24 cellular contexts compared by ENCODE assay signal in the genomic region with DNA sequence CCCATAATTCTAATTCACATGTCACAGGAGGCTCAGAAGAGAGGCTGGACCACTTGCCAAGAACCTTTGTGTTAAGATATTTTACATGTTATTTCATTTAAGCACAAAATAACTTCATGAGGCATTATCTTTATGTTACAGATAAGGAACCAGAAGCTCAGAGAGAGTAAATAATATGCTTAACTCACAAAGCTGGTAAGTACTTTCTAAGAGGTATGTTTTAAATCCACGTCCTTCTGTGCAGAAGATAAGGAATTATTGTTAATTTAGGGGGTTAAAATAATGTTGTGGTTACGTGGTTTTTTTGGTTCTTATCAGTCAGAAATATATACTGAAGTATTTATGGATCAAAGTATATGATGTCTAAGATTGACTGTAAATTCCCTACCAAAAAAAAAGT.
"Had no signal": no experiment of that assay in that cellular context is flagged by ENCODE, and none has a peak within 500 bp of the region (broad histone marks: within the 10 kb centered on the region; RNA-seq: fewer than 3 reads in every experiment).

No MANE protein-coding gene starts in this region.

- H3K27ac Mint-ChIP-seq: activated CD4-positive, alpha-beta memory T cell treated with anti-CD3 and anti-CD28 coated beads, Interleukin-2, amount 10 ng/mL, durations not matched to agents 7 days and 5 days; activated CD4-positive, alpha-beta T cell treated with anti-CD3 and anti-CD28 coated beads for 36 hours; activated naive CD4-positive, alpha-beta T cell treated with anti-CD3 and anti-CD28 coated beads for 36 hours; activated naive CD8-positive, alpha-beta T cell treated with anti-CD3 and anti-CD28 coated beads for 36 hours; activated T-helper 17 cell treated with anti-CD3 and anti-CD28 coated beads, Interleukin-2, amount 50 U/mL, for 72 hours had no signal

- H3K27me3 ChIP-seq: brain microvascular endothelial cell, cardiac muscle cell had no signal

- H3K9me3 Mint-ChIP-seq: activated CD4-positive, alpha-beta memory T cell treated with anti-CD3 and anti-CD28 coated beads, Interleukin-2, amount 10 ng/mL, durations not matched to agents 7 days and 5 days; activated naive CD4-positive, alpha-beta T cell treated with anti-CD3 and anti-CD28 coated beads for 36 hours; activated naive CD8-positive, alpha-beta T cell treated with anti-CD3 and anti-CD28 coated beads for 36 hours; activated T-helper 17 cell treated with anti-CD3 and anti-CD28 coated beads, Interleukin-2, amount 50 U/mL, for 72 hours had no signal

- H3K4me3 ChIP-seq: cardiac muscle cell, SK-N-MC had no signal

- ATAC-seq: activated CD4-positive, alpha-beta T cell treated with anti-CD3 and anti-CD28 coated beads for 36 hours; activated T-helper 17 cell treated with anti-CD3 and anti-CD28 coated beads, Interleukin-2, amount 50 U/mL, for 72 hours; Panc1; Right ventricle myocardium inferior had no signal

- H3K27me3 Mint-ChIP-seq: activated CD4-positive, alpha-beta memory T cell treated with anti-CD3 and anti-CD28 coated beads, Interleukin-2, amount 10 ng/mL, durations not matched to agents 7 days and 5 days; activated CD4-positive, alpha-beta T cell treated with anti-CD3 and anti-CD28 coated beads for 36 hours; activated naive CD8-positive, alpha-beta T cell treated with anti-CD3 and anti-CD28 coated beads for 36 hours; activated T-helper 17 cell treated with anti-CD3 and anti-CD28 coated beads, Interleukin-2, amount 50 U/mL, for 72 hours had no signal

- H3K4me1 Mint-ChIP-seq: activated CD4-positive, alpha-beta memory T cell treated with anti-CD3 and anti-CD28 coated beads, Interleukin-2, amount 10 ng/mL, durations not matched to agents 7 days and 5 days had no signal

- H3K4me3 Mint-ChIP-seq: activated CD4-positive, alpha-beta memory T cell treated with anti-CD3 and anti-CD28 coated beads, Interleukin-2, amount 10 ng/mL, durations not matched to agents 7 days and 5 days; activated CD4-positive, alpha-beta T cell treated with anti-CD3 and anti-CD28 coated beads for 36 hours; activated naive CD4-positive, alpha-beta T cell treated with anti-CD3 and anti-CD28 coated beads for 36 hours; activated naive CD8-positive, alpha-beta T cell treated with anti-CD3 and anti-CD28 coated beads for 36 hours; activated T-helper 17 cell treated with anti-CD3 and anti-CD28 coated beads, Interleukin-2, amount 50 U/mL, for 72 hours had no signal

- H3K27ac ChIP-seq: brain microvascular endothelial cell, cardiac muscle cell, SK-N-MC, WERI-Rb-1 had no signal

- H3K36me3 ChIP-seq: brain microvascular endothelial cell, cardiac muscle cell, WERI-Rb-1 had no signal

- DNase-seq: activated CD4-positive, alpha-beta memory T cell treated with anti-CD3 and anti-CD28 coated beads, Interleukin-2, amount 10 ng/mL, durations not matched to agents 7 days and 5 days; activated CD4-positive, alpha-beta T cell treated with anti-CD3 and anti-CD28 coated beads for 36 hours; activated CD4-positive, alpha-beta T cell treated with anti-CD3 and anti-CD28 coated beads, Interleukin-2, amount 50 U/mL, for 1 hour; activated gamma-delta T cell; activated naive CD4-positive, alpha-beta T cell treated with anti-CD3 and anti-CD28 coated beads for 36 hours; activated naive CD8-positive, alpha-beta T cell treated with anti-CD3 and anti-CD28 coated beads for 36 hours; activated T-cell treated with anti-CD3 and anti-CD28 coated beads for 4 hours; activated T-cell treated with anti-CD3 and anti-CD28 coated beads, Interleukin-2, amount 50 U/mL, for 48 hours; brain microvascular endothelial cell; MM.1S; NCI-H1105 treated with DMSO at 0.1 percent for 48 hours; NCI-H1436 treated with DMSO at 0.1 percent for 48 hours; NCI-H187 treated with DMSO at 0.1 percent for 48 hours; NCI-H2081 treated with DMSO at 0.1 percent for 48 hours; NCI-H446; NCI-H524; RPMI8226; T-helper 1 cell; WERI-Rb-1 had no signal
